In genomic region chr1:117967472-117967871, GRCh38 we compare ENCODE assay signal across 8 cellular contexts. TPM values are rescaled to one million over a fixed set of nuclear protein-coding genes. Genes with fewer than 3 reads are reported as not detected.
DNase-seq lines count a peak whose midpoint lies in the region; ATAC-seq lines count a peak whose summit lies in the region.

No MANE protein-coding gene starts in this region.

- H3K4me3 ChIP-seq in H7 (ENCODE audit: insufficient read depth, low read depth, low read length): no peak overlapping the region

- H3K36me3 ChIP-seq in H7 (replicated peaks; ENCODE audit: control insufficient read depth, insufficient read depth, low read length): no peaks in the 10 kb centered on the region

- DNase-seq in AG08395 (ENCODE audit: low spot score) (peak; percentile 46), H7 (peak; percentile 10), SHP77 treated with DMSO at 0.1 percent for 48 hours (lab: John Stamatoyannopoulos, UW) (peak; percentile 38), hepatic stellate cell (ENCODE audit: low spot score) (peak; percentile 3), GM19240 (ENCODE audit: insufficient read length, low spot score) (no peak), cerebellar nuclear complex (lab: John Stamatoyannopoulos, UW) (no peak)
- no peak for DNase-seq in activated effector memory CD4-positive, alpha-beta T cell treated with Interleukin-2 at 50 U/mL for 16 hours

- ATAC-seq in HG02852 (IDR thresholded peaks at IDR 0.05; ENCODE audit: unreplicated experiment): no peak

- H3K27me3 ChIP-seq in H7 (ENCODE audit: control insufficient read depth, insufficient read depth, low read length): no peaks in the 10 kb centered on the region

RNA-seq across cellular contexts. Expression of gene WDR3, which starts 37.9 kb away (rescaled TPM):
- 49.7 and 51.4 TPM in 2 replicates for total RNA-seq in H7 (2014; rRNA removed; shearing (Covaris generic))

RNA-seq across cellular contexts. Expression of gene GDAP2, which starts 38.1 kb away (rescaled TPM):
- 20.3 and 29.2 TPM in 2 replicates for total RNA-seq in H7 (2014; rRNA removed; shearing (Covaris generic))

Comparison
In these comparisons a context has a peak if more than half of its experiments do, and no peak if none do; other contexts are left out.
1. DNase-seq: peak in AG08395 (single experiment), H7 (single experiment), SHP77 treated with DMSO at 0.1 percent for 48 hours (single experiment) and hepatic stellate cell (single experiment); none in GM19240 (single experiment), cerebellar nuclear complex (0 of 2) and activated effector memory CD4-positive, alpha-beta T cell treated with Interleukin-2 at 50 U/mL for 16 hours (single experiment).